1 cellular context compared by ENCODE assay signal in genomic region chr11:76231339-76231738, GRCh38.
TF ChIP-seq lines count a peak whose summit lies in the region.

No MANE protein-coding gene starts in this region.

TF ChIP-seq in K562, 482 proteins besides CTCF, POLR2A, EP300 and RAD21 (continued from another document):
- TF ChIP-seq ZNF518B (CRISPR knock-in tag; IDR thresholded peaks at IDR 0.05) (no peak), CREBBP (IDR thresholded peaks at IDR 0.05; ENCODE audit: low read depth, low read length) (no peak), LARP7 (IDR thresholded peaks at IDR 0.05) (no peak), ZBTB34 (CRISPR knock-in tag; IDR thresholded peaks at IDR 0.05) (no peak)
